12 cellular contexts compared by ENCODE assay signal in genomic region chr4:188008377-188008776, GRCh38. TPM values are rescaled to one million over a fixed set of nuclear protein-coding genes. Genes with fewer than 3 reads are reported as not detected.
A peak's percentile ranks its signal among the peaks of the same experiment; 100 is the strongest.
DNase-seq lines count a peak whose midpoint lies in the region; ATAC-seq and TF ChIP-seq lines count a peak whose summit lies in the region.
"Had no signal": no experiment of that assay in that cellular context is flagged by ENCODE, and none has a peak within 500 bp of the region (broad histone marks: within the 10 kb centered on the region; RNA-seq: fewer than 3 reads in every experiment).

No MANE protein-coding gene starts in this region.

- ATAC-seq in GM21528 (IDR thresholded peaks at IDR 0.05; ENCODE audit: low FRiP score, unreplicated experiment), result no peak

- H3K4me2 ChIP-seq in fibroblast of lung (ENCODE audit: extremely low read depth, insufficient read depth, low read length), result no peak overlapping the region

- no peaks in the 10 kb centered on the region for H3K79me2 ChIP-seq in fibroblast of lung (ENCODE audit: control insufficient read depth, insufficient read depth, low read length)

- H3K9ac ChIP-seq in fibroblast of lung (ENCODE audit: insufficient read depth, low read length), result no peak overlapping the region

- H3K27ac ChIP-seq in RWPE1 (no peak overlapping the region), fibroblast of lung (ENCODE audit: insufficient read depth, low read length) (no peak overlapping the region)

- H3K27me3 ChIP-seq in fibroblast of lung (ENCODE audit: control insufficient read depth, insufficient read depth, low read length), result no peaks in the 10 kb centered on the region
- no peaks in the 10 kb centered on the region for H3K27me3 ChIP-seq in BE2C

- POLR2A ChIA-PET in AG04449 (lab: Yijun Ruan, JAX) (no interaction called here), RWPE1 (lab: Yijun Ruan, JAX; ENCODE audit: low non-redundant PET) (no interaction called here)

- H2AFZ ChIP-seq in fibroblast of lung (ENCODE audit: low read length), result no peak overlapping the region

- H3K4me3 ChIP-seq in AG04449 (ENCODE audit: low read depth, low read length) (no peak overlapping the region), fibroblast of lung (replicated peaks in 1 of 4; ENCODE audit: control extremely low read depth in 1 of 4, insufficient read depth in 1 of 4, low read depth in 3 of 4, low read length in 4 of 4) (no peak overlapping the region), BE2C (ENCODE audit: low read depth, low read length) (no peak overlapping the region)

- TF ChIP-seq CTCF in AG04449 (IDR thresholded peaks at IDR 0.05; ENCODE audit: insufficient read depth, low read length, missing control alignments), result no peak
- TF ChIP-seq CTCF in RWPE1 (conservative IDR thresholded peaks at IDR 0.05; ENCODE audit: low read depth), result no peak
- no peak for TF ChIP-seq CTCF in fibroblast of lung (conservative IDR thresholded peaks at IDR 0.05 in 1 of 2, IDR thresholded peaks at IDR 0.05 in 1 of 2; ENCODE audit: low read depth in 1 of 2, low read length in 2 of 2)
- TF ChIP-seq CTCF in BE2C (IDR thresholded peaks at IDR 0.05; ENCODE audit: low read depth, low read length), result no peak

- H3K36me3 ChIP-seq in fibroblast of lung (ENCODE audit: control insufficient read depth, insufficient read depth, low read length), result no peaks in the 10 kb centered on the region
- H3K36me3 ChIP-seq in BE2C, result no peaks in the 10 kb centered on the region

- CTCF ChIA-PET in AG04449 (lab: Yijun Ruan, JAX) (no interaction called here), RWPE1 (lab: Yijun Ruan, JAX) (interaction anchor here (0.6 kb wide), 1 partner anchor 282 kb away, joined by 3 read pairs; no protein-coding TSS in a partner anchor)

- H4K20me1 ChIP-seq in fibroblast of lung (ENCODE audit: control insufficient read depth, extremely low read depth, insufficient read depth, low read length), result no peaks in the 10 kb centered on the region

- DNase-seq in AG04449 (ENCODE audit: low read depth, low spot score) (peak; percentile 44), HCEC 1CT (peak; percentile 66), RWPE1 (ENCODE audit: low spot score) (peak; percentile 49), fibroblast of lung (ENCODE audit: low read depth in 2 of 2) (peak; percentile 56 to 85), BE2C (no peak), NOMO-1 treated with DMSO at 0.1 percent for 48 hours (lab: John Stamatoyannopoulos, UW; ENCODE audit: unreplicated experiment) (no peak), ecto neural progenitor cell (ENCODE audit: low spot score) (no peak)
- DNase-seq: CD4-positive, alpha-beta memory T cell; kidney glomerular epithelial cell; occipital lobe; stimulated activated naive CD4-positive, alpha-beta T cell had no signal

- H3K9me3 ChIP-seq in fibroblast of lung (ENCODE audit: control insufficient read depth, insufficient read depth, low read depth, low read length), result no peaks in the 10 kb centered on the region
- H3K9me3 ChIP-seq in BE2C, result no peaks in the 10 kb centered on the region

- H3K4me1 ChIP-seq in fibroblast of lung (ENCODE audit: control insufficient read depth, extremely low read depth, insufficient read depth, low read length), result no peaks in the 10 kb centered on the region
- H3K4me1 ChIP-seq in BE2C, result no peaks in the 10 kb centered on the region

RNA-seq across cellular contexts. Expression of gene ZFP42, which starts 12.8 kb away (rescaled TPM):
- total RNA-seq in fibroblast of lung, result 0.26 and 0.33 TPM in 2 replicates
- not detected in 2 replicates for polyA plus RNA-seq in fibroblast of lung
- not detected in 2 replicates for polyA plus RNA-seq in fibroblast of lung (2012)
- polyA minus RNA-seq in fibroblast of lung (ENCODE audit: low replicate concordance), result not detected in 2 replicates
- not detected for polyA plus RNA-seq in BE2C (2012; ENCODE audit: insufficient read depth, insufficient read length, low read depth)
- total RNA-seq: CD4-positive, alpha-beta memory T cell; occipital lobe had no signal
- polyA plus RNA-seq: CD4-positive, alpha-beta memory T cell had no signal

Comparison
In these comparisons a context has a peak if more than half of its experiments do, and no peak if none do; other contexts are left out.
1. DNase-seq: peak in AG04449 (single experiment), HCEC 1CT (single experiment), RWPE1 (single experiment) and fibroblast of lung (2 of 2); none in BE2C (single experiment), NOMO-1 treated with DMSO at 0.1 percent for 48 hours (single experiment) and ecto neural progenitor cell (single experiment).